Comparison of ENCODE assay signal across 1 cellular context in the genomic region with DNA sequence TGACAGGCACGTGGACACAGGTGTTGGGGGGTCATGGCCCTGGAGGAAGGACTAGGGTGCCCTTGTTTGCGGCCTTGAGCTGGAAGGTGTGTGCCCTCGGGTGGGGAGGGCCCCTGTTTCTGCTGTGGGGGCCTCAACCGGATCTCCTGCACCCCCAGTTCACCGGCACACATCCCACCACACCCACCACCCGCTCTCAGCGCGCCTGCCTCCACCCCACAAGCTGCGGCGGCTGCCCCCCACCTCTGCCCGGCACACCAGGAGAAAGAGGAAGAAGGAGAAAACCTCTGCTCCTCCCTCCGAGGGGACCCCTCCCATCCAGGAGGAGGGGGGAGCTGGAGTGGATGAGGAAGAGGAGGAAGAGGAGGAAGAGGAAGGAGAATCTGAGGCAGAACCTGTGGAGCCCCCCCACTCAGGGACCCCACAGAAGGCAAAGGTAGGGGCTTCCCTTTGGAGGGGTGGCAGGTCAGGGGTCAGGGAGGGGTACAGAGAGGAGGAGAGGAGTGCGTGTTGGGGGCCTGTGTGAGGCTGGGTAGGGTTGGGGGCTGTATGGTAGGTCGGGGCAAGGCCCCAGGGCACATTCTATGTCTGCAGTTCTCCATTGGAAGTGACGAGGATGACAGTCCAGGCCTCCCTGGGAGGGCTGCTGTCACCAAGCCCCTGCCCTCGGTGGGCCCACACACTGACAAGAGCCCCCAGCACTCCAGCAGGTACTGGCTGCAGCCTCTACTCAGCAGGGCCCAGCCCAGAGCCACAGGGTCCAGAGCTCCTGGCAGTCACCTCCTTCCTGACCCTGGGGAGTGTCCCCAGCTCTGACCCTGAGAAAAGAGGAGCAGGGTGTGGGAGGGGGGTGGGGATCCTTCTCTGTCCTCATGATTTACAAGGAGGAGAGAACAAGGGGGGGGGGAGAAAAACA.
TF ChIP-seq lines count a peak whose summit lies in the region.

No MANE protein-coding gene starts in this region.

TF ChIP-seq in HEK293, 187 proteins besides CTCF, POLR2A, EP300 and RAD21 (continued from another document):
- TF ChIP-seq PATZ1 (tag by site-specific recombination; IDR thresholded peaks at IDR 0.05) (peak; percentile 37; the same call in 1 of the 2 replicates), GLIS2 (tag by site-specific recombination; IDR thresholded peaks at IDR 0.05) (peak; percentile 22; the same call in 1 of the 2 replicates), ZNF658 (tag by site-specific recombination; IDR thresholded peaks at IDR 0.05) (no peak)
